21 cellular contexts compared by ENCODE assay signal in genomic region chr2:56326346-56326741, GRCh38.
A peak's percentile ranks its signal among the peaks of the same experiment; 100 is the strongest.
DNase-seq lines count a peak whose midpoint lies in the region; ATAC-seq and TF ChIP-seq lines count a peak whose summit lies in the region.
"Had no signal": no experiment of that assay in that cellular context is flagged by ENCODE, and none has a peak within 500 bp of the region (broad histone marks: within the 10 kb centered on the region; RNA-seq: fewer than 3 reads in every experiment).

No MANE protein-coding gene starts in this region.

- ATAC-seq in SK-N-SH treated with all-trans-retinoic acid at 6 μM for 48 hours (no peak), right cardiac atrium (no peak)
- ATAC-seq: CD8-positive, alpha-beta T cell; GM12878; GM23338; HCT116 had no signal

- DNase-seq in SK-N-SH, result no peak
- peak in 1 of 2 donors; percentile 56 for DNase-seq in cardiac muscle cell (ENCODE audit: low read depth in 1 of 2, low spot score in 1 of 2)
- DNase-seq in right cardiac atrium, result no peak
- DNase-seq in left ventricle myocardium inferior, result no peak
- no peak for DNase-seq in thyroid gland
- DNase-seq in HK-2 (ENCODE audit: unreplicated experiment), result no peak
- no peak for DNase-seq in NCI-H2196 (lab: John Stamatoyannopoulos, UW; ENCODE audit: unreplicated experiment)
- DNase-seq: CD4-positive, CD25-positive, alpha-beta regulatory T cell; CD8-positive, alpha-beta T cell; DMS 273 treated with DMSO at 0.1 percent for 48 hours; DMS79; EL; GDM1; H9 had no signal

- TF ChIP-seq RAD21 in SK-N-SH (IDR thresholded peaks at IDR 0.05; ENCODE audit: low read length), result no peak

- intact Hi-C loops in right cardiac atrium (cut with DNase I) (no loop called here), left ventricle myocardium inferior (cut with micrococcal nuclease) (no loop called here), thyroid gland (cut with DNase I) (no loop called here)

- peaks cover 0 to 8% of the 10 kb centered on the region in 2 experiments for H3K36me3 ChIP-seq in SK-N-SH (replicated peaks in 1 of 2; ENCODE audit: control insufficient read depth in 1 of 2, insufficient read depth in 2 of 2, low read length in 1 of 2)
- H3K36me3 ChIP-seq in cardiac muscle cell, result no peaks in the 10 kb centered on the region
- H3K36me3 ChIP-seq in left ventricle myocardium inferior, result no peaks in the 10 kb centered on the region
- H3K36me3 ChIP-seq in thyroid gland, result no peaks in the 10 kb centered on the region
- H3K36me3 ChIP-seq: BLaER1 had no signal

- TF ChIP-seq EP300 in SK-N-SH (IDR thresholded peaks at IDR 0.05; ENCODE audit: borderline replicate concordance in 1 of 2, low read depth in 1 of 2, low read length in 1 of 2), result no peak

- CTCF ChIA-PET in SK-N-SH (lab: Yijun Ruan, JAX), result no interaction called here

- peaks cover 71% of the 10 kb centered on the region for H4K20me1 ChIP-seq in SK-N-SH (ENCODE audit: insufficient read depth)
- H4K20me1 ChIP-seq: BLaER1 had no signal

- POLR2A ChIA-PET in SK-N-SH (lab: Yijun Ruan, JAX), result no interaction called here

- TF ChIP-seq CTCF in SK-N-SH (IDR thresholded peaks at IDR 0.05) (no peak), cardiac muscle cell (IDR thresholded peaks at IDR 0.05; ENCODE audit: low read depth, low read length) (no peak), left ventricle myocardium inferior (IDR thresholded peaks at IDR 0.05; ENCODE audit: borderline replicate concordance) (no peak), thyroid gland (IDR thresholded peaks at IDR 0.05) (no peak)

- WGBS in SK-N-SH (ENCODE audit: low lambda C conversion rate), result 62% methylated on average over 1 of the region's 1 CpG
- 25% methylated on average over 1 of the region's 1 CpG for WGBS in right cardiac atrium
- 18 to 30% methylated on average over 1 of the region's 1 CpG for WGBS in thyroid gland, 2 donors

- H3K4me1 ChIP-seq in SK-N-SH (ENCODE audit: control insufficient read depth in 1 of 2, insufficient read depth in 2 of 2, low read depth in 1 of 2, low read length in 1 of 2) (peaks cover 0 to 20% of the 10 kb centered on the region in 2 experiments; a peak in 2 of 4 replicates), cardiac muscle cell (ENCODE audit: low read depth) (peaks cover 45% of the 10 kb centered on the region), right cardiac atrium (ENCODE audit: control insufficient read depth, insufficient read depth, low read length) (no peaks in the 10 kb centered on the region), left ventricle myocardium inferior (peaks cover 41% of the 10 kb centered on the region), thyroid gland (peaks cover 23 to 29% of the 10 kb centered on the region in 2 donors)
- H3K4me1 ChIP-seq: BLaER1 had no signal

- H3K4me3 ChIP-seq in SK-N-SH (ENCODE audit: low read depth in 2 of 2, low read length in 1 of 2), result no peak overlapping the region; a peak in 1 of 4 replicates
- no peak overlapping the region for H3K4me3 ChIP-seq in cardiac muscle cell
- no peak overlapping the region for H3K4me3 ChIP-seq in right cardiac atrium (ENCODE audit: low read length)
- no peak overlapping the region for H3K4me3 ChIP-seq in left ventricle myocardium inferior
- no peak overlapping the region for H3K4me3 ChIP-seq in thyroid gland (replicated peaks in 1 of 3)
- H3K4me3 ChIP-seq: BLaER1, GM12878, GM23338 had no signal

- H3K79me2 ChIP-seq in SK-N-SH (ENCODE audit: insufficient read depth), result peaks cover 100% of the 10 kb centered on the region

- H3K9ac ChIP-seq in SK-N-SH, result no peak overlapping the region
- H3K9ac ChIP-seq: BLaER1 had no signal

- peaks cover 10% of the 10 kb centered on the region for H3F3A ChIP-seq in SK-N-SH (replicated peaks; ENCODE audit: insufficient read depth)

- H3K27me3 ChIP-seq in SK-N-SH (ENCODE audit: insufficient read depth) (no peaks in the 10 kb centered on the region), cardiac muscle cell (no peaks in the 10 kb centered on the region), right cardiac atrium (ENCODE audit: control insufficient read depth, insufficient read depth) (no peaks in the 10 kb centered on the region), left ventricle myocardium inferior (ENCODE audit: low read depth) (no peaks in the 10 kb centered on the region), thyroid gland (no peaks in the 10 kb centered on the region)
- H3K27me3 ChIP-seq: BLaER1 had no signal

- H3K4me2 ChIP-seq in SK-N-SH, result peak overlapping the region; percentile 36; the same call in 1 of the 2 replicates
- H3K4me2 ChIP-seq: BLaER1, GM23338 had no signal

- TF ChIP-seq POLR2A in thyroid gland (IDR thresholded peaks at IDR 0.05), result no peak

- H3K9me3 ChIP-seq in SK-N-SH, result no peaks in the 10 kb centered on the region
- H3K9me3 ChIP-seq in cardiac muscle cell (ENCODE audit: low read depth), result no peaks in the 10 kb centered on the region
- no peaks in the 10 kb centered on the region for H3K9me3 ChIP-seq in right cardiac atrium (ENCODE audit: control insufficient read depth, low read length)
- peaks cover 17% of the 10 kb centered on the region for H3K9me3 ChIP-seq in left ventricle myocardium inferior (replicated peaks)
- no peaks in the 10 kb centered on the region for H3K9me3 ChIP-seq in thyroid gland
- H3K9me3 ChIP-seq: BLaER1 had no signal

- no peak overlapping the region for H2AFZ ChIP-seq in SK-N-SH (ENCODE audit: low read depth)
- H2AFZ ChIP-seq: GM23338 had no signal

- no peaks in the 10 kb centered on the region for H3K9me2 ChIP-seq in SK-N-SH

- H3K27ac ChIP-seq in SK-N-SH (ENCODE audit: low read depth in 2 of 2, low read length in 1 of 2), result peak overlapping the region in 1 of 2 experiments; percentile 28; a peak in 2 of 4 replicates
- H3K27ac ChIP-seq in cardiac muscle cell, result peak overlapping the region; percentile 76
- no peak overlapping the region for H3K27ac ChIP-seq in right cardiac atrium (ENCODE audit: low read length)
- peak overlapping the region; percentile 77 for H3K27ac ChIP-seq in left ventricle myocardium inferior (replicated peaks)
- H3K27ac ChIP-seq in thyroid gland, result peak overlapping the region; percentile 24 to 82 (median 77)
- H3K27ac ChIP-seq: 22Rv1, BLaER1, C4-2B had no signal

TF ChIP-seq in SK-N-SH, 30 proteins besides CTCF, POLR2A, EP300 and RAD21 (continues in another document):
- TF ChIP-seq SIN3A (IDR thresholded peaks at IDR 0.05; ENCODE audit: borderline replicate concordance, low read depth, low read length) (no peak), YY1 (IDR thresholded peaks at IDR 0.05; ENCODE audit: low read depth) (no peak), CHD2 (IDR thresholded peaks at IDR 0.05; ENCODE audit: low read length, partially characterized antibody) (no peak), USF1 (IDR thresholded peaks at IDR 0.05; ENCODE audit: borderline replicate concordance, low read depth) (no peak), RCOR1 (IDR thresholded peaks at IDR 0.05; ENCODE audit: low read length) (no peak), MEF2A (IDR thresholded peaks at IDR 0.05; ENCODE audit: borderline replicate concordance, low read depth) (no peak), NRF1 (IDR thresholded peaks at IDR 0.05; ENCODE audit: low read depth, low read length) (no peak), NFIC (IDR thresholded peaks at IDR 0.05; ENCODE audit: borderline replicate concordance) (no peak), FOXJ3 (CRISPR knock-in tag; IDR thresholded peaks at IDR 0.05) (no peak), USF2 (IDR thresholded peaks at IDR 0.05; ENCODE audit: borderline replicate concordance, low read depth, low read length) (no peak)

TF ChIP-seq in SK-N-SH treated with all-trans-retinoic acid at 6 μM for 48 hours, 23 proteins besides CTCF, POLR2A, EP300 and RAD21:
- no peak for TF ChIP-seq POU6F1 (CRISPR knock-in tag; IDR thresholded peaks at IDR 0.05; ENCODE audit: borderline replicate concordance, low read depth)
- TF ChIP-seq GLIS3 (CRISPR knock-in tag; IDR thresholded peaks at IDR 0.05), result no peak
- no peak for TF ChIP-seq ESRRG (CRISPR knock-in tag; IDR thresholded peaks at IDR 0.05)
- no peak for TF ChIP-seq BACH2 (CRISPR knock-in tag; IDR thresholded peaks at IDR 0.05; ENCODE audit: borderline replicate concordance)
- no peak for TF ChIP-seq ZFP30 (CRISPR knock-in tag; IDR thresholded peaks at IDR 0.05)
